Comparison of ENCODE assay signal across 27 cellular contexts in genomic region chr11:87361891-87362290, GRCh38.
"Had no signal": no experiment of that assay in that cellular context is flagged by ENCODE, and none has a peak within 500 bp of the region (broad histone marks: within the 10 kb centered on the region; RNA-seq: fewer than 3 reads in every experiment).

No MANE protein-coding gene starts in this region.

- H3K4me3 ChIP-seq: adrenal gland, body of pancreas, esophagus muscularis mucosa, gastrocnemius medialis had no signal

- ATAC-seq: activated CD4-positive, alpha-beta T cell treated with anti-CD3 and anti-CD28 coated beads for 36 hours; activated CD8-positive, alpha-beta memory T cell treated with anti-CD3 and anti-CD28 coated beads, Interleukin-2, amount 10 ng/mL, durations not matched to agents 7 days and 5 days; activated CD8-positive, alpha-beta T cell treated with anti-CD3 and anti-CD28 coated beads, Interleukin-2, amount 10 ng/mL, durations not matched to agents 7 days and 5 days; activated naive CD8-positive, alpha-beta T cell treated with anti-CD3 and anti-CD28 coated beads, Interleukin-2, amount 50 U/mL, for 24 hours; body of pancreas; effector memory CD8-positive, alpha-beta T cell; foreskin keratinocyte; gastrocnemius medialis had no signal

- H3K27ac ChIP-seq: adrenal gland, body of pancreas, esophagus muscularis mucosa, foreskin keratinocyte, gastrocnemius medialis had no signal

- DNase-seq: activated CD4-positive, alpha-beta memory T cell treated with anti-CD3 and anti-CD28 coated beads for 36 hours; activated CD4-positive, alpha-beta T cell treated with anti-CD3 and anti-CD28 coated beads for 36 hours; activated CD4-positive, alpha-beta T cell treated with anti-CD3 and anti-CD28 coated beads, Interleukin-2, amount 10 ng/mL, durations not matched to agents 24 days and 14 days; activated CD4-positive, CD25-positive, alpha-beta regulatory T cell; activated CD4-positive, CD25-positive, alpha-beta regulatory T cell treated with anti-CD3 and anti-CD28 coated beads, Interleukin-2, amount 50 U/mL, for 72 hours; activated CD8-positive, alpha-beta memory T cell treated with anti-CD3 and anti-CD28 coated beads, Interleukin-2, amount 10 ng/mL, durations not matched to agents 7 days and 5 days; activated CD8-positive, alpha-beta memory T cell treated with anti-CD3 and anti-CD28 coated beads, Interleukin-2, amount 50 U/mL, for 4 hours; activated CD8-positive, alpha-beta T cell treated with anti-CD3 and anti-CD28 coated beads, Interleukin-2, amount 10 ng/mL, durations not matched to agents 7 days and 5 days; activated effector memory CD4-positive, alpha-beta T cell treated with anti-CD3 and anti-CD28 coated beads, Interleukin-2, amount 50 U/mL, for 16 hours; activated naive CD4-positive, alpha-beta T cell treated with anti-CD3 and anti-CD28 coated beads for 36 hours; activated naive CD8-positive, alpha-beta T cell treated with anti-CD3 and anti-CD28 coated beads for 36 hours; activated naive CD8-positive, alpha-beta T cell treated with anti-CD3 and anti-CD28 coated beads, Interleukin-2, amount 50 U/mL, for 24 hours; activated T-cell treated with anti-CD3 and anti-CD28 coated beads, Interleukin-2, amount 50 U/mL, for 1 hour; activated T-cell treated with anti-CD3 and anti-CD28 coated beads, Interleukin-2, amount 50 U/mL, for 48 hours; adrenal gland; aorta; body of pancreas; caudate nucleus; cortex of kidney; dermis blood vessel endothelial cell; effector CD4-positive, alpha-beta T cell; effector memory CD8-positive, alpha-beta T cell; erythroblast; foreskin keratinocyte; gastrocnemius medialis; T-helper 2 cell had no signal

- H3K27me3 ChIP-seq: adrenal gland, body of pancreas, esophagus muscularis mucosa, foreskin keratinocyte, gastrocnemius medialis had no signal

- H3K9me3 ChIP-seq: adrenal gland, body of pancreas, esophagus muscularis mucosa, gastrocnemius medialis had no signal

- H3K4me1 ChIP-seq: adrenal gland, body of pancreas had no signal

- H3K36me3 ChIP-seq: adrenal gland, esophagus muscularis mucosa, gastrocnemius medialis had no signal
